ENCODE assay signal across 19 cellular contexts in the genomic region with DNA sequence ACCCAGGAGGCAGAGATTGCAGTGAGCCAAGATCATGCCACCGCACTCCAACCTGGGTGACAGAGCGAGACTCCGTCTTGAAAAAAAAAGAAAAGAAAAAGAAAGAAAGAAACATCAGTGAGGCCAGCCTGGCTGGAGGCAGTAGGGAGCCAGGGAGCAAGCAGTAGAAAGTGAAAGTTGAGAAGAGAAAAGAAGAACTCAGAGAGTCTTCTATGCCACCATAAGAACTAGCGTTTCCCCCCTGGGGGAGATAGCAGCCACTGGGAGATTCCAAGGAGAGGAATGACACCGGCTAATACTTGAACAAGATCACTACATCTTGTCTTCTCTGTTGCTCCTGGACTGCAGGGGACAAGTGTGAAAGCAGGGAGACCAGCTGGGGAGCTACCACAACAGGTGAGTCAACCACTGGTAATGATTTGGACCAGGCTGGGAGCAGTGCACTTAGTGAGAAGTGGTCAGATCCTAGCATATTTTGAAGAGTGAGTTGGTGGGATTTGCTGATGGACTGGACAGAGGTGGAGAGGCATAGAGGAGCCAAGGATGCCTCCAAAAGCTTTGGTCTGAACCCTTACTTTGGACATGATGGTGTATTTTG. TPM values are rescaled to one million over a fixed set of nuclear protein-coding genes. Genes with fewer than 3 reads are reported as not detected.
A peak's percentile ranks its signal among the peaks of the same experiment; 100 is the strongest.
DNase-seq lines count a peak whose midpoint lies in the region; ATAC-seq and TF ChIP-seq lines count a peak whose summit lies in the region.
"Had no signal": no experiment of that assay in that cellular context is flagged by ENCODE, and none has a peak within 500 bp of the region (broad histone marks: within the 10 kb centered on the region; RNA-seq: fewer than 3 reads in every experiment).

No MANE protein-coding gene starts in this region.

- H3K27me3 ChIP-seq in esophagus muscularis mucosa: no peaks in the 10 kb centered on the region
- H3K27me3 ChIP-seq in gastrocnemius medialis: no peaks in the 10 kb centered on the region

- H3K9me3 Mint-ChIP-seq in immature natural killer cell: peaks cover 0 to 2% (median 0%) of the 10 kb centered on the region in 6 donors
- H3K9me3 Mint-ChIP-seq: activated CD4-positive, alpha-beta memory T cell treated with anti-CD3 and anti-CD28 coated beads for 36 hours; natural killer cell; stimulated activated naive CD8-positive, alpha-beta T cell treated with anti-CD3 and anti-CD28 coated beads, Interleukin-15, amount 100 ng/mL, for 72 hours had no signal

- in situ Hi-C loops in gastrocnemius medialis (cut with MboI; ENCODE audit: low sequenced_read_pairs in 4 of 4): no loop called here

- no peaks in the 10 kb centered on the region for H3K4me1 Mint-ChIP-seq in immature natural killer cell
- H3K4me1 Mint-ChIP-seq: GM23338; natural killer cell; stimulated activated naive CD8-positive, alpha-beta T cell treated with anti-CD3 and anti-CD28 coated beads, Interleukin-15, amount 100 ng/mL, for 72 hours had no signal

- no peak overlapping the region for H3K4me3 ChIP-seq in esophagus muscularis mucosa
- H3K4me3 ChIP-seq in gastrocnemius medialis: no peak overlapping the region
- H3K4me3 ChIP-seq: GM23338 had no signal

- DNase-seq in GM20000 (ENCODE audit: low spot score): peak; percentile 38
- peak; percentile 26 for DNase-seq in esophagus muscularis mucosa (ENCODE audit: extremely low spot score)
- DNase-seq in gastrocnemius medialis: no peak
- no peak for DNase-seq in midbrain (lab: John Stamatoyannopoulos, UW)
- DNase-seq in HT-29 (ENCODE audit: low spot score): no peak
- DNase-seq in immature natural killer cell: no peak
- DNase-seq: activated CD4-positive, alpha-beta memory T cell treated with anti-CD3 and anti-CD28 coated beads for 36 hours; activated naive CD4-positive, alpha-beta T cell treated with anti-CD3 and anti-CD28 coated beads, Interleukin-2, amount 10 ng/mL, durations not matched to agents 7 days and 5 days; GDM1; left colon; natural killer cell; NCI-H446; stimulated activated naive CD8-positive, alpha-beta T cell treated with anti-CD3 and anti-CD28 coated beads, Interleukin-15, amount 100 ng/mL, for 72 hours had no signal

- H3K27ac Mint-ChIP-seq in immature natural killer cell: no peak overlapping the region
- H3K27ac Mint-ChIP-seq: activated CD4-positive, alpha-beta memory T cell treated with anti-CD3 and anti-CD28 coated beads for 36 hours; activated naive CD4-positive, alpha-beta T cell treated with anti-CD3 and anti-CD28 coated beads, Interleukin-2, amount 10 ng/mL, durations not matched to agents 7 days and 5 days; GM23338; natural killer cell; stimulated activated naive CD8-positive, alpha-beta T cell treated with anti-CD3 and anti-CD28 coated beads, Interleukin-15, amount 100 ng/mL, for 72 hours had no signal

- H3K27me3 Mint-ChIP-seq in immature natural killer cell (ENCODE audit: low read depth in 3 of 3): no peaks in the 10 kb centered on the region
- H3K27me3 Mint-ChIP-seq: activated CD4-positive, alpha-beta memory T cell treated with anti-CD3 and anti-CD28 coated beads for 36 hours; activated naive CD4-positive, alpha-beta T cell treated with anti-CD3 and anti-CD28 coated beads, Interleukin-2, amount 10 ng/mL, durations not matched to agents 7 days and 5 days; stimulated activated naive CD8-positive, alpha-beta T cell treated with anti-CD3 and anti-CD28 coated beads, Interleukin-15, amount 100 ng/mL, for 72 hours had no signal

- intact Hi-C loops in esophagus muscularis mucosa (cut with DNase I) (no loop called here), gastrocnemius medialis (cut with DNase I; ENCODE audit: low total_unique reads) (no loop called here)

- no peak overlapping the region for H3K4me3 Mint-ChIP-seq in immature natural killer cell
- H3K4me3 Mint-ChIP-seq: activated CD4-positive, alpha-beta memory T cell treated with anti-CD3 and anti-CD28 coated beads for 36 hours; activated naive CD4-positive, alpha-beta T cell treated with anti-CD3 and anti-CD28 coated beads, Interleukin-2, amount 10 ng/mL, durations not matched to agents 7 days and 5 days; GM23338; natural killer cell; stimulated activated naive CD8-positive, alpha-beta T cell treated with anti-CD3 and anti-CD28 coated beads, Interleukin-15, amount 100 ng/mL, for 72 hours had no signal

- no peak overlapping the region for H3K27ac ChIP-seq in esophagus muscularis mucosa (replicated peaks in 1 of 4)
- no peak overlapping the region for H3K27ac ChIP-seq in gastrocnemius medialis
- H3K27ac ChIP-seq: C4-2B, HL-60 had no signal

- H3K9me3 ChIP-seq in esophagus muscularis mucosa (no peaks in the 10 kb centered on the region), gastrocnemius medialis (no peaks in the 10 kb centered on the region)

- H3K36me3 Mint-ChIP-seq in immature natural killer cell: no peaks in the 10 kb centered on the region
- H3K36me3 Mint-ChIP-seq: activated naive CD4-positive, alpha-beta T cell treated with anti-CD3 and anti-CD28 coated beads, Interleukin-2, amount 10 ng/mL, durations not matched to agents 7 days and 5 days; natural killer cell had no signal

- ATAC-seq in GM18505 (IDR thresholded peaks at IDR 0.05; ENCODE audit: unreplicated experiment): peak; percentile 69
- peak; percentile 83 for ATAC-seq in HG02885 (IDR thresholded peaks at IDR 0.05; ENCODE audit: poor library complexity, unreplicated experiment)
- ATAC-seq in gastrocnemius medialis: no peak
- ATAC-seq: GM23338; left colon; natural killer cell; sciatic nerve; stimulated activated naive CD8-positive, alpha-beta T cell treated with anti-CD3 and anti-CD28 coated beads, Interleukin-15, amount 100 ng/mL, for 72 hours had no signal

- H3K36me3 ChIP-seq in esophagus muscularis mucosa (peaks cover 0 to 5% (median 2%) of the 10 kb centered on the region in 4 donors), gastrocnemius medialis (no peaks in the 10 kb centered on the region)

- H3K4me1 ChIP-seq in esophagus muscularis mucosa (peaks cover 0 to 16% (median 3%) of the 10 kb centered on the region in 4 donors), gastrocnemius medialis (no peaks in the 10 kb centered on the region)

- TF ChIP-seq EP300 in esophagus muscularis mucosa (IDR thresholded peaks at IDR 0.05): no peak

- TF ChIP-seq CTCF in GM20000 (IDR thresholded peaks at IDR 0.05; ENCODE audit: extremely low read depth, missing control alignments) (no peak), esophagus muscularis mucosa (IDR thresholded peaks at IDR 0.05) (no peak), gastrocnemius medialis (IDR thresholded peaks at IDR 0.05 in 4 of 5, conservative IDR thresholded peaks at IDR 0.05 in 1 of 5) (no peak)

- TF ChIP-seq POLR2A in GM18505 (IDR thresholded peaks at IDR 0.05; ENCODE audit: borderline replicate concordance, extremely low read depth, insufficient read depth, insufficient read length) (peak; percentile 21), esophagus muscularis mucosa (IDR thresholded peaks at IDR 0.05; ENCODE audit: low read depth) (no peak), gastrocnemius medialis (IDR thresholded peaks at IDR 0.05) (no peak)

- 84% methylated on average over 5 of the region's 5 CpGs for WGBS in esophagus muscularis mucosa

RNA-seq across cellular contexts. Expression of a gene that starts 33.4 kb away (rescaled TPM):
- total RNA-seq in esophagus muscularis mucosa: 10 to 100 TPM in 1 of 4 donors, 1 to 10 TPM in 3; 5.6 to 10.5 (median 6.5) TPM
- under 1 TPM; 0.19 to 0.89 (median 0.62) TPM for total RNA-seq in gastrocnemius medialis
- total RNA-seq in HT-29 (2014; rRNA removed; shearing (Covaris generic)): 1.8 and 1.9 TPM in 2 replicates
- polyA plus RNA-seq in immature natural killer cell: 1 to 10 TPM in 2 of 3 donors, not detected in 1; 1.4 to 2.3 TPM

Comparison
In these comparisons a context has a peak if more than half of its experiments do, and no peak if none do; other contexts are left out.
1. ATAC-seq: peak in GM18505 (single experiment) and HG02885 (single experiment); none in gastrocnemius medialis (0 of 2).
2. DNase-seq: peak in GM20000 (single experiment) and esophagus muscularis mucosa (single experiment); none in gastrocnemius medialis (0 of 2), midbrain (single experiment), HT-29 (single experiment) and immature natural killer cell (0 of 3).